8 cellular contexts compared by ENCODE assay signal in the genomic region with DNA sequence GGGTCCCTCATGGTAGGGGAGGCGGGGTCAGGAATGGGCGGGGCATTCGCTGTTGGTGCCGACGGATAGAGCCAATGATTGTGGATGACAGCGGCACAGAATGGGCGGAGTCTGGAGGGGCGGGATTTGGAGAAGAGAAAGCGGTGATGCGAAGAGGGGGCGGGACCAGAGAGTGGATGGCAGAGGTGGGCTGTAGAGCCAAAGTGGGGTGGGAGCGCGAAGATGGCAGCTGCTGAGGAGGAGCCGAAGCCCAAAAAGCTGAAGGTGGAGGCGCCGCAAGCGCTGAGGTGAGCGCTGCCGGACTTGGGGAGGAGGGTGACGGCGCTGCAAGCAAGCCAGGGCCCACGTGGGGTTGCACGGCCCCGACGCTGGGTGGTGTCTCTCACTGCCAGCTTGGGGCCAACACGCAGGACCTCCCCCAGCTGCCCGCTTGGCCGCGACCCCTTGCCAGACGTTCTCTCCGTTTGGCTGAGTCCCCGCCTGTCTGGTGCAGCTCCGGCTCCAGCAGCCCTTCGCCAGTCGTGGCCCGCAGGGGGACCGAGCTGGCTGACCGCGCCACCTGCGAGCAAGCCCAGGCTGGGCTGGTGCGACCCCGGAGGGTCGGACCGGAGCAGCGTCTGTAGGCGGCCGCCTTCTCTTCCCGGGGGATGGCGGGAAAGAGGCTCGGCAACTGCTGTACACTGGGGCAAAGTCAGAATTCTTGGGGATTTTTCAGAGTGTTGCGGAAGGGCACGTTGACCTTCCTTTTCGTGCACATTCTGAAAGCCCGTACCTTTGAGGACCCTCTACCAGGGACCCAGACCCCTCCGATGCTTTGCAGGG. TPM values are rescaled to one million over a fixed set of nuclear protein-coding genes. Genes with fewer than 3 reads are reported as not detected.
DNase-seq lines count a peak whose midpoint lies in the region; ATAC-seq and TF ChIP-seq lines count a peak whose summit lies in the region.

A gene (plus strand): TSS at position 165 of the 822 bp plus-strand sequence. CDS start 58 bp downstream, at position 223.

- ATAC-seq in DND-41 (ENCODE audit: insufficient read depth, low read depth) = peak; percentile 96
- peak; percentile 77 for ATAC-seq in GM21576 (IDR thresholded peaks at IDR 0.05; ENCODE audit: unreplicated experiment)
- ATAC-seq in RWPE2 (ENCODE audit: low read depth) = peak; percentile 79
- ATAC-seq in stimulated activated naive CD8-positive, alpha-beta T cell treated with anti-CD3 and anti-CD28 coated beads, Interleukin-15, amount 100 ng/mL, for 72 hours = peak; percentile 97

- intact Hi-C loops in activated T-helper 2 cell treated with anti-CD3 and anti-CD28 coated beads, Interferon-gamma antibody, Interleukin-2, Interleukin-4, amounts not matched to agents 10 μg/mL and 5 μg/mL and 100 μg/mL, durations not matched to agents 14 hours and 24 hours and 36 hours (cut with micrococcal nuclease) = loop anchor here (1.0 to 10.0 kb wide), 5 partner anchors 25 to 1084 kb away; a partner anchor contains a TSS

- H4K20me1 ChIP-seq in DND-41 (ENCODE audit: insufficient read depth, low read length) = peaks cover 4% of the 10 kb centered on the region; the same call in 1 of the 2 replicates

- peaks cover 11% of the 10 kb centered on the region for H3K36me3 Mint-ChIP-seq in activated T-helper 2 cell treated with anti-CD3 and anti-CD28 coated beads, Interferon-gamma antibody, Interleukin-2, Interleukin-4, amounts not matched to agents 10 μg/mL and 5 μg/mL and 100 μg/mL, durations not matched to agents 14 hours and 24 hours and 36 hours (ENCODE audit: low read depth)
- peaks cover 11% of the 10 kb centered on the region for H3K36me3 Mint-ChIP-seq in nephron (ENCODE audit: low read depth)

- TF ChIP-seq CTCF in DND-41 (IDR thresholded peaks at IDR 0.05; ENCODE audit: borderline replicate concordance, extremely low read depth, low read length, poor library complexity, severe bottlenecking) (peak; percentile 22), RWPE2 (IDR thresholded peaks at IDR 0.05; ENCODE audit: poor library complexity, severe bottlenecking) (peak; percentile 32), nephron (IDR thresholded peaks at IDR 0.05; ENCODE audit: unreplicated experiment in 3 of 3) (peak; percentile 48 to 57 (median 52))

- H3K27ac ChIP-seq in DND-41 (ENCODE audit: low read length) (peak within 1 kb of the TSS; percentile 93), RWPE2 (ENCODE audit: poor library complexity, severe bottlenecking) (peak within 1 kb of the TSS; percentile 76)

- H3K4me1 ChIP-seq in DND-41 (ENCODE audit: insufficient read depth, low read length) = peaks cover 37% of the 10 kb centered on the region
- H3K4me1 ChIP-seq in RWPE2 (ENCODE audit: insufficient read depth, poor library complexity, severe bottlenecking) = peaks cover 16% of the 10 kb centered on the region

- H3K79me2 ChIP-seq in DND-41 (ENCODE audit: insufficient read depth, low read length) = peaks cover 69% of the 10 kb centered on the region

- peaks cover 23% of the 10 kb centered on the region for H3K4me1 Mint-ChIP-seq in activated T-helper 2 cell treated with anti-CD3 and anti-CD28 coated beads, Interferon-gamma antibody, Interleukin-2, Interleukin-4, amounts not matched to agents 10 μg/mL and 5 μg/mL and 100 μg/mL, durations not matched to agents 14 hours and 24 hours and 36 hours (ENCODE audit: low read depth)
- peaks cover 37% of the 10 kb centered on the region for H3K4me1 Mint-ChIP-seq in nephron
- H3K4me1 Mint-ChIP-seq in stimulated activated naive CD8-positive, alpha-beta T cell treated with anti-CD3 and anti-CD28 coated beads, Interleukin-15, amount 100 ng/mL, for 72 hours = peaks cover 57% of the 10 kb centered on the region

- peak; percentile 100 for DNase-seq in DND-41
- DNase-seq in RWPE2 (ENCODE audit: low spot score) = peak; percentile 98
- peak; percentile 99 for DNase-seq in activated T-helper 2 cell treated with anti-CD3 and anti-CD28 coated beads, Interferon-gamma antibody, Interleukin-2, Interleukin-4, amounts not matched to agents 10 μg/mL and 5 μg/mL and 100 μg/mL, durations not matched to agents 14 hours and 24 hours and 36 hours (ENCODE audit: low spot score)
- peak; percentile 97 for DNase-seq in fibroblast of peridontal ligament (ENCODE audit: extremely low read depth)
- peak; percentile 99 for DNase-seq in stimulated activated naive CD8-positive, alpha-beta T cell treated with anti-CD3 and anti-CD28 coated beads, Interleukin-15, amount 100 ng/mL, for 72 hours

- H3K4me2 ChIP-seq in DND-41 (ENCODE audit: insufficient read depth, low read length) = peak within 1 kb of the TSS; percentile 75

- no peaks in the 10 kb centered on the region for H3K27me3 ChIP-seq in DND-41 (ENCODE audit: insufficient read depth, low read length, poor library complexity)
- no peaks in the 10 kb centered on the region for H3K27me3 ChIP-seq in RWPE2 (ENCODE audit: insufficient read depth, poor library complexity, severe bottlenecking)

- peak within 1 kb of the TSS; percentile 68 for H3K9ac ChIP-seq in DND-41 (ENCODE audit: low read depth, low read length)

- H3K27me3 Mint-ChIP-seq in activated T-helper 2 cell treated with anti-CD3 and anti-CD28 coated beads, Interferon-gamma antibody, Interleukin-2, Interleukin-4, amounts not matched to agents 10 μg/mL and 5 μg/mL and 100 μg/mL, durations not matched to agents 14 hours and 24 hours and 36 hours (ENCODE audit: low read depth) = no peaks in the 10 kb centered on the region
- no peaks in the 10 kb centered on the region for H3K27me3 Mint-ChIP-seq in nephron (ENCODE audit: low read depth)
- no peaks in the 10 kb centered on the region for H3K27me3 Mint-ChIP-seq in stimulated activated naive CD8-positive, alpha-beta T cell treated with anti-CD3 and anti-CD28 coated beads, Interleukin-15, amount 100 ng/mL, for 72 hours

- H3K9me3 Mint-ChIP-seq in activated T-helper 2 cell treated with anti-CD3 and anti-CD28 coated beads, Interferon-gamma antibody, Interleukin-2, Interleukin-4, amounts not matched to agents 10 μg/mL and 5 μg/mL and 100 μg/mL, durations not matched to agents 14 hours and 24 hours and 36 hours = no peaks in the 10 kb centered on the region
- H3K9me3 Mint-ChIP-seq in nephron = no peaks in the 10 kb centered on the region
- no peaks in the 10 kb centered on the region for H3K9me3 Mint-ChIP-seq in stimulated activated naive CD8-positive, alpha-beta T cell treated with anti-CD3 and anti-CD28 coated beads, Interleukin-15, amount 100 ng/mL, for 72 hours

- H3K4me3 ChIP-seq in DND-41 (ENCODE audit: low read depth in 1 of 2, low read length in 2 of 2) = peak within 1 kb of the TSS; percentile 71
- peak within 1 kb of the TSS; percentile 90 for H3K4me3 ChIP-seq in RWPE2 (ENCODE audit: severe bottlenecking)

- no peaks in the 10 kb centered on the region for H3K9me3 ChIP-seq in DND-41 (ENCODE audit: insufficient read depth, low read length, severe bottlenecking)
- no peaks in the 10 kb centered on the region for H3K9me3 ChIP-seq in RWPE2 (ENCODE audit: severe bottlenecking)

- peaks cover under 1% of the 10 kb centered on the region; the same call in 1 of the 2 replicates for H3K36me3 ChIP-seq in DND-41 (ENCODE audit: insufficient read depth, low read length)
- peaks cover 12% of the 10 kb centered on the region for H3K36me3 ChIP-seq in RWPE2 (ENCODE audit: low read depth)

- H3K4me3 Mint-ChIP-seq in activated T-helper 2 cell treated with anti-CD3 and anti-CD28 coated beads, Interferon-gamma antibody, Interleukin-2, Interleukin-4, amounts not matched to agents 10 μg/mL and 5 μg/mL and 100 μg/mL, durations not matched to agents 14 hours and 24 hours and 36 hours (ENCODE audit: low read depth) = no peak within 1 kb of the TSS
- no peak within 1 kb of the TSS for H3K4me3 Mint-ChIP-seq in nephron
- no peak within 1 kb of the TSS for H3K4me3 Mint-ChIP-seq in stimulated activated naive CD8-positive, alpha-beta T cell treated with anti-CD3 and anti-CD28 coated beads, Interleukin-15, amount 100 ng/mL, for 72 hours

- TF ChIP-seq EP300 in Ishikawa (IDR thresholded peaks at IDR 0.05; ENCODE audit: borderline replicate concordance) = 0 out of 2 replicates have a peak, but pooled peaks have one; percentile 27

- peak; percentile 28; the same call in 1 of the 2 replicates for TF ChIP-seq RAD21 in Ishikawa (IDR thresholded peaks at IDR 0.05; ENCODE audit: low read depth)

- peak within 1 kb of the TSS; percentile 92 for H2AFZ ChIP-seq in DND-41 (ENCODE audit: low read depth, low read length)

- no peak within 1 kb of the TSS for H3K27ac Mint-ChIP-seq in activated T-helper 2 cell treated with anti-CD3 and anti-CD28 coated beads, Interferon-gamma antibody, Interleukin-2, Interleukin-4, amounts not matched to agents 10 μg/mL and 5 μg/mL and 100 μg/mL, durations not matched to agents 14 hours and 24 hours and 36 hours
- peak within 1 kb of the TSS in 2 of 3 experiments; percentile 30 to 45 for H3K27ac Mint-ChIP-seq in nephron
- H3K27ac Mint-ChIP-seq in stimulated activated naive CD8-positive, alpha-beta T cell treated with anti-CD3 and anti-CD28 coated beads, Interleukin-15, amount 100 ng/mL, for 72 hours = peak within 1 kb of the TSS in 1 of 2 donors; percentile 63

TF ChIP-seq in Ishikawa, 13 proteins besides CTCF, POLR2A, EP300 and RAD21 (continues in another document):
- TF ChIP-seq NFIC (IDR thresholded peaks at IDR 0.05) (peak; percentile 42; the same call in 1 of the 2 replicates), TCF12 (IDR thresholded peaks at IDR 0.05; ENCODE audit: low read depth) (peak; percentile 50; the same call in 1 of the 2 replicates), ZBTB7A (IDR thresholded peaks at IDR 0.05; ENCODE audit: low read depth) (peak; percentile 100), EGR1 (IDR thresholded peaks at IDR 0.05) (peak; percentile 17; the same call in 1 of the 2 replicates), TAF1 (IDR thresholded peaks at IDR 0.05; ENCODE audit: low read depth) (peak; percentile 70), FOXM1 (IDR thresholded peaks at IDR 0.05; ENCODE audit: borderline replicate concordance, low read depth) (no peak; the same call in 1 of the 2 replicates)
- TF ChIP-seq, protein P1, sequence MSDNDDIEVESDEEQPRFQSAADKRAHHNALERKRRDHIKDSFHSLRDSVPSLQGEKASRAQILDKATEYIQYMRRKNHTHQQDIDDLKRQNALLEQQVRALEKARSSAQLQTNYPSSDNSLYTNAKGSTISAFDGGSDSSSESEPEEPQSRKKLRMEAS (IDR thresholded peaks at IDR 0.05) = peak; percentile 96
- TF ChIP-seq, protein P2, sequence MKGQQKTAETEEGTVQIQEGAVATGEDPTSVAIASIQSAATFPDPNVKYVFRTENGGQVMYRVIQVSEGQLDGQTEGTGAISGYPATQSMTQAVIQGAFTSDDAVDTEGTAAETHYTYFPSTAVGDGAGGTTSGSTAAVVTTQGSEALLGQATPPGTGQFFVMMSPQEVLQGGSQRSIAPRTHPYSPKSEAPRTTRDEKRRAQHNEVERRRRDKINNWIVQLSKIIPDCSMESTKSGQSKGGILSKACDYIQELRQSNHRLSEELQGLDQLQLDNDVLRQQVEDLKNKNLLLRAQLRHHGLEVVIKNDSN (IDR thresholded peaks at IDR 0.05) = peak; percentile 79

RNA-seq across cellular contexts. Expression of the gene that starts here (rescaled TPM):
- 64.2 and 64.5 TPM in 2 replicates for total RNA-seq in activated T-helper 2 cell treated with anti-CD3 and anti-CD28 coated beads, Interferon-gamma antibody, Interleukin-2, Interleukin-4, amounts not matched to agents 10 μg/mL and 5 μg/mL and 100 μg/mL, durations not matched to agents 14 hours and 24 hours and 36 hours

Comparison
In these comparisons a context has a peak if more than half of its experiments do, and no peak if none do; other contexts are left out.
1. Peak in every context shown above with its lines: DNase-seq, ATAC-seq, H3K4me3 ChIP-seq and H3K27ac ChIP-seq.